Comparison of ENCODE assay signal across 15 cellular contexts in the genomic region with DNA sequence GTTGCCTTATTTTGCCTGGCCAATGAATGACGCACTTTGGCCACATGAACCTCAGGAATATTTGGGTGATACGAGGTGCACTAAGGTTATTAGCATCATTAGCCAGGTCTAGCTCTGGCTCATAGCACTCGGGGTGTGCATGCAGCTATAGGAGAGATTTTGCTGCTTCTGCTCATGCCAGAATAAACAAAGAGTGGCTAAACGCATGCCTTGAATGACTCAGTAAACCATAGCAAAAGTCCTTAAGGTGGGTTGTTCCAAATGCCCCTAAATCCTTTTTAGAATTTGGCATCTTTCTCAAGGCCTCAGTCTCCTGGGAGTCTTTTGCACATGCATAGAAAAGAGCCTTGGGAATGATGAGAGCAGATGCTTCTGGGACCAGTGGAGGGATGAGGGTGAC.
DNase-seq lines count a peak whose midpoint lies in the region; ATAC-seq, FAIRE-seq and TF ChIP-seq lines count a peak whose summit lies in the region.
"Had no signal": no experiment of that assay in that cellular context is flagged by ENCODE, and none has a peak within 500 bp of the region (broad histone marks: within the 10 kb centered on the region; RNA-seq: fewer than 3 reads in every experiment).

No MANE protein-coding gene starts in this region.

- ATAC-seq in GM19397 (IDR thresholded peaks at IDR 0.05; ENCODE audit: unreplicated experiment) = no peak
- ATAC-seq: A549; CD8-positive, alpha-beta T cell had no signal

- DNase-seq in AG08395 (ENCODE audit: low spot score) (peak; percentile 19), H54 (ENCODE audit: insufficient read length, low spot score) (peak; percentile 33), astrocyte of the cerebellum (ENCODE audit: low read depth) (peak; percentile 66), osteoblast (ENCODE audit: insufficient read length, low spot score, missing footprints) (peak; percentile 97), HUDEP-2 (lab: John Stamatoyannopoulos, UW; ENCODE audit: unreplicated experiment in 76 of 76) (no peak)
- DNase-seq in activated T-cell treated with anti-CD3 and anti-CD28 coated beads, Interleukin-2, amount 50 U/mL, for 1 hour = no peak
- DNase-seq: BE2C; CD8-positive, alpha-beta T cell; H9; Karpas-422; NCI-H187 treated with DMSO at 0.1 percent for 48 hours; NCI-H82 had no signal

- no peaks in the 10 kb centered on the region for H3K36me3 ChIP-seq in osteoblast (ENCODE audit: insufficient read depth, low read length)
- H3K36me3 ChIP-seq: BE2C had no signal

- H3K79me2 ChIP-seq in osteoblast (ENCODE audit: insufficient read depth, low read length) = no peaks in the 10 kb centered on the region

- in situ Hi-C loops in astrocyte of the cerebellum (cut with HindIII; ENCODE audit: low sequenced_read_pairs) = no loop called here

- H3K4me1 ChIP-seq in osteoblast (ENCODE audit: insufficient read depth, low read length) = peaks cover 30% of the 10 kb centered on the region
- H3K4me1 ChIP-seq: A549, BE2C had no signal

- no peak for FAIRE-seq in H54 (lab: Jason Lieb, UNC)
- FAIRE-seq: A549 had no signal

- no peak overlapping the region for H3K4me3 ChIP-seq in astrocyte of the cerebellum (ENCODE audit: low read depth, low read length)
- no peak overlapping the region for H3K4me3 ChIP-seq in osteoblast (ENCODE audit: insufficient read depth, low read length)
- H3K4me3 ChIP-seq: A549 had no signal

- no peaks in the 10 kb centered on the region for H3K9me3 ChIP-seq in osteoblast (ENCODE audit: low read depth, low read length)
- H3K9me3 ChIP-seq: A549, BE2C had no signal

- H2AFZ ChIP-seq in osteoblast (ENCODE audit: low read length) = no peak overlapping the region

- H4K20me1 ChIP-seq in osteoblast (ENCODE audit: insufficient read depth, low read length) = peaks cover 12% of the 10 kb centered on the region

- no peak overlapping the region for H3K27ac ChIP-seq in osteoblast (ENCODE audit: low read depth, low read length)
- H3K27ac ChIP-seq: A549, RWPE1 had no signal

- TF ChIP-seq CTCF in astrocyte of the cerebellum (IDR thresholded peaks at IDR 0.05; ENCODE audit: low read depth, low read length, missing control alignments) (no peak), osteoblast (IDR thresholded peaks at IDR 0.05; ENCODE audit: extremely low read depth, low read depth, low read length) (no peak)

- TF ChIP-seq POLR2A in H54 (IDR thresholded peaks at IDR 0.05; ENCODE audit: low read depth, low read length) = no peak

- no peaks in the 10 kb centered on the region for H3K27me3 ChIP-seq in osteoblast (ENCODE audit: insufficient read depth, low read length)
- H3K27me3 ChIP-seq: BE2C had no signal

- no peak overlapping the region for H3K4me2 ChIP-seq in osteoblast (ENCODE audit: insufficient read depth, low read length)
- H3K4me2 ChIP-seq: A549 had no signal

Comparison
In these comparisons a context has a peak if more than half of its experiments do, and no peak if none do; other contexts are left out.
1. DNase-seq: peak in AG08395 (single experiment), H54 (single experiment), astrocyte of the cerebellum (single experiment) and osteoblast (single experiment); none in activated T-cell treated with anti-CD3 and anti-CD28 coated beads, Interleukin-2, amount 50 U/mL, for 1 hour (single experiment) and HUDEP-2 (0 of 76).